1 cellular context compared by ENCODE assay signal in genomic region chr1:28926629-28927441, GRCh38.
TF ChIP-seq lines count a peak whose summit lies in the region.

No MANE protein-coding gene starts in this region.

TF ChIP-seq in HepG2, 621 proteins besides CTCF, POLR2A, EP300 and RAD21 (continued from another document and continues in another):
- TF ChIP-seq, protein P1, sequence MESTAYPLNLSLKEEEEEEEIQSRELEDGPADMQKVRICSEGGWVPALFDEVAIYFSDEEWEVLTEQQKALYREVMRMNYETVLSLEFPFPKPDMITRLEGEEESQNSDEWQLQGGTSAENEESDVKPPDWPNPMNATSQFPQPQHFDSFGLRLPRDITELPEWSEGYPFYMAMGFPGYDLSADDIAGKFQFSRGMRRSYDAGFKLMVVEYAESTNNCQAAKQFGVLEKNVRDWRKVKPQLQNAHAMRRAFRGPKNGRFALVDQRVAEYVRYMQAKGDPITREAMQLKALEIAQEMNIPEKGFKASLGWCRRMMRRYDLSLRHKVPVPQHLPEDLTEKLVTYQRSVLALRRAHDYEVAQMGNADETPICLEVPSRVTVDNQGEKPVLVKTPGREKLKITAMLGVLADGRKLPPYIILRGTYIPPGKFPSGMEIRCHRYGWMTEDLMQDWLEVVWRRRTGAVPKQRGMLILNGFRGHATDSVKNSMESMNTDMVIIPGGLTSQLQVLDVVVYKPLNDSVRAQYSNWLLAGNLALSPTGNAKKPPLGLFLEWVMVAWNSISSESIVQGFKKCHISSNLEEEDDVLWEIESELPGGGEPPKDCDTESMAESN (CRISPR knock-in tag; conservative IDR thresholded peaks at IDR 0.05), result no peak; the same call in 1 of the 2 replicates
- TF ChIP-seq FOXK2 (IDR thresholded peaks at IDR 0.05) (peak; percentile 29; the same call in 1 of the 2 replicates), ZNF569 (CRISPR knock-in tag; IDR thresholded peaks at IDR 0.05; ENCODE audit: borderline replicate concordance) (no peak), ZUFSP (CRISPR knock-in tag; IDR thresholded peaks at IDR 0.05; ENCODE audit: borderline replicate concordance) (no peak), ZMYM2 (CRISPR knock-in tag; IDR thresholded peaks at IDR 0.05) (peak; percentile 72; the same call in 1 of the 2 replicates), SP5 (CRISPR knock-in tag; IDR thresholded peaks at IDR 0.05; ENCODE audit: borderline replicate concordance, low read depth) (peak; percentile 20; the same call in 1 of the 2 replicates), MED13 (CRISPR knock-in tag; IDR thresholded peaks at IDR 0.05) (no peak), SRSF9 (IDR thresholded peaks at IDR 0.05; ENCODE audit: borderline replicate concordance, insufficient read depth, low read depth, low read length, poor library complexity, severe bottlenecking) (no peak), FOXK1 (CRISPR knock-in tag; IDR thresholded peaks at IDR 0.05; ENCODE audit: borderline replicate concordance, low read depth) (peak; percentile 87; the same call in 1 of the 2 replicates), HMGA1 (CRISPR knock-in tag; conservative IDR thresholded peaks at IDR 0.05) (no peak), SOX6 (IDR thresholded peaks at IDR 0.05) (no peak), SOX6 (CRISPR knock-in tag; IDR thresholded peaks at IDR 0.05) (peak; percentile 90), USF2 (IDR thresholded peaks at IDR 0.05; ENCODE audit: low read depth, low read length) (no peak), USF2 (CRISPR knock-in tag; IDR thresholded peaks at IDR 0.05; ENCODE audit: borderline replicate concordance) (peak; percentile 37; the same call in 1 of the 2 replicates), HDAC2 (CRISPR knock-in tag; IDR thresholded peaks at IDR 0.05) (peak; percentile 60; the same call in 1 of the 2 replicates), FIP1L1 (IDR thresholded peaks at IDR 0.05; ENCODE audit: borderline replicate concordance, insufficient read depth, low read depth, low read length) (no peak), KIAA2018 (CRISPR knock-in tag; IDR thresholded peaks at IDR 0.05; ENCODE audit: borderline replicate concordance) (no peak), ELF1 (CRISPR knock-in tag; IDR thresholded peaks at IDR 0.05) (peak; percentile 84), DRAP1 (CRISPR knock-in tag; IDR thresholded peaks at IDR 0.05) (0 out of 2 replicates have a peak, but pooled peaks have one; percentile 41), RERE (CRISPR knock-in tag; IDR thresholded peaks at IDR 0.05; ENCODE audit: low read depth) (no peak), SSRP1 (CRISPR knock-in tag; IDR thresholded peaks at IDR 0.05) (no peak), KAT8 (CRISPR knock-in tag; IDR thresholded peaks at IDR 0.05) (peak; percentile 65), ZNF678 (CRISPR knock-in tag; IDR thresholded peaks at IDR 0.05) (no peak), U2AF1 (optimal IDR thresholded peaks at IDR 0.05; ENCODE audit: low read depth, low read length) (no peak), MED1 (CRISPR knock-in tag; IDR thresholded peaks at IDR 0.05) (peak; percentile 85), ZNF567 (CRISPR knock-in tag; IDR thresholded peaks at IDR 0.05; ENCODE audit: borderline replicate concordance) (no peak), ZNF543 (CRISPR knock-in tag; IDR thresholded peaks at IDR 0.05) (no peak)
- TF ChIP-seq, protein P2, sequence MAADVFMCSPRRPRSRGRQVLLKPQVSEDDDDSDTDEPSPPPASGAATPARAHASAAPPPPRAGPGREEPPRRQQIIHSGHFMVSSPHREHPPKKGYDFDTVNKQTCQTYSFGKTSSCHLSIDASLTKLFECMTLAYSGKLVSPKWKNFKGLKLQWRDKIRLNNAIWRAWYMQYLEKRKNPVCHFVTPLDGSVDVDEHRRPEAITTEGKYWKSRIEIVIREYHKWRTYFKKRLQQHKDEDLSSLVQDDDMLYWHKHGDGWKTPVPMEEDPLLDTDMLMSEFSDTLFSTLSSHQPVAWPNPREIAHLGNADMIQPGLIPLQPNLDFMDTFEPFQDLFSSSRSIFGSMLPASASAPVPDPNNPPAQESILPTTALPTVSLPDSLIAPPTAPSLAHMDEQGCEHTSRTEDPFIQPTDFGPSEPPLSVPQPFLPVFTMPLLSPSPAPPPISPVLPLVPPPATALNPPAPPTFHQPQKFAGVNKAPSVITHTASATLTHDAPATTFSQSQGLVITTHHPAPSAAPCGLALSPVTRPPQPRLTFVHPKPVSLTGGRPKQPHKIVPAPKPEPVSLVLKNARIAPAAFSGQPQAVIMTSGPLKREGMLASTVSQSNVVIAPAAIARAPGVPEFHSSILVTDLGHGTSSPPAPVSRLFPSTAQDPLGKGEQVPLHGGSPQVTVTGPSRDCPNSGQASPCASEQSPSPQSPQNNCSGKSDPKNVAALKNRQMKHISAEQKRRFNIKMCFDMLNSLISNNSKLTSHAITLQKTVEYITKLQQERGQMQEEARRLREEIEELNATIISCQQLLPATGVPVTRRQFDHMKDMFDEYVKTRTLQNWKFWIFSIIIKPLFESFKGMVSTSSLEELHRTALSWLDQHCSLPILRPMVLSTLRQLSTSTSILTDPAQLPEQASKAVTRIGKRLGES (CRISPR knock-in tag; IDR thresholded peaks at IDR 0.05; ENCODE audit: borderline replicate concordance), result no peak
- TF ChIP-seq, protein P3, sequence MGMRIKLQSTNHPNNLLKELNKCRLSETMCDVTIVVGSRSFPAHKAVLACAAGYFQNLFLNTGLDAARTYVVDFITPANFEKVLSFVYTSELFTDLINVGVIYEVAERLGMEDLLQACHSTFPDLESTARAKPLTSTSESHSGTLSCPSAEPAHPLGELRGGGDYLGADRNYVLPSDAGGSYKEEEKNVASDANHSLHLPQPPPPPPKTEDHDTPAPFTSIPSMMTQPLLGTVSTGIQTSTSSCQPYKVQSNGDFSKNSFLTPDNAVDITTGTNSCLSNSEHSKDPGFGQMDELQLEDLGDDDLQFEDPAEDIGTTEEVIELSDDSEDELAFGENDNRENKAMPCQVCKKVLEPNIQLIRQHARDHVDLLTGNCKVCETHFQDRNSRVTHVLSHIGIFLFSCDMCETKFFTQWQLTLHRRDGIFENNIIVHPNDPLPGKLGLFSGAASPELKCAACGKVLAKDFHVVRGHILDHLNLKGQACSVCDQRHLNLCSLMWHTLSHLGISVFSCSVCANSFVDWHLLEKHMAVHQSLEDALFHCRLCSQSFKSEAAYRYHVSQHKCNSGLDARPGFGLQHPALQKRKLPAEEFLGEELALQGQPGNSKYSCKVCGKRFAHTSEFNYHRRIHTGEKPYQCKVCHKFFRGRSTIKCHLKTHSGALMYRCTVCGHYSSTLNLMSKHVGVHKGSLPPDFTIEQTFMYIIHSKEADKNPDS (CRISPR knock-in tag; IDR thresholded peaks at IDR 0.05), result no peak
